ENCODE assay signal across 10 cellular contexts in the genomic region with DNA sequence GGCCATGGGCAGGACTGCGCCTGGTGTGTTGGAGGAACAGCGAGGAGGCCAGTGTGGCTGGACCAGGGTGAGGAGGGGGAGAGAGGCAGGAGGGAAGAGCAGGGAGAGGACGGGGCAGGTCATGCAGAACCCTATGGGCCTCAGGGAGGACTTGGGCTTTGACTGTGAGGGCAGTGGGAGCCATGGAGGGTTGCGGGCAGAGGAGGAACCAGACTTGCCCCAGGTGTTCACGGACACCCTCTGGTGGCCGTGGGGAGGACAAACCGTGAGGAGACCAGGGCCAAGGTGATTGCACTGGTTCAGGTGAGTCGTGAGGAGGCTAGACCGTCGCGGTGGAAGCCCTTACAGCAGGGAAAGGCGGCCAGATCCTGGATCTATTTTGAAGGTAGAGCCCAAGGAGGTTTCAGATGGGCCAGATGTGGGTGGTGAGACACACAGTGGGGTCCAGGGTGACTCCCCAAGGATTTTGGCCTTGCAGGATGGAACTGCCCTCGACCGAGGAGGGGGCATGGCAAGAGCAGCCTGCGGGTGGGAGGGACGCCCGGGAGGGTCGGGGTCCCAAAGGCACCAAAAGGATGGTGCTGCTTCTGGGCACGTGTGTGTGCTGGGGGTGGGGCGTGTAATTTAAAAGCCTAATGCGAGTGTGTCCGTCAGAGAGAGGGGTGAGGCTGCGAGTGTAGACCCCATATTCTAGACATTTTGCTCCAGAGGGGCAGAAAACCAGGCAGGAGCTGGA. TPM values are rescaled to one million over a fixed set of nuclear protein-coding genes. Genes with fewer than 3 reads are reported as not detected.
DNase-seq lines count a peak whose midpoint lies in the region; ATAC-seq and TF ChIP-seq lines count a peak whose summit lies in the region.
"Had no signal": no experiment of that assay in that cellular context is flagged by ENCODE, and none has a peak within 500 bp of the region (broad histone marks: within the 10 kb centered on the region; RNA-seq: fewer than 3 reads in every experiment).

No MANE protein-coding gene starts in this region.

- ATAC-seq in GM23338, result no peak
- ATAC-seq in activated naive CD8-positive, alpha-beta T cell treated with anti-CD3 and anti-CD28 coated beads, Interleukin-2, amount 10 ng/mL, durations not matched to agents 7 days and 5 days (ENCODE audit: low read depth), result no peak
- ATAC-seq in GM18511 (IDR thresholded peaks at IDR 0.05; ENCODE audit: unreplicated experiment), result no peak
- no peak for ATAC-seq in activated CD4-positive, CD25-positive, alpha-beta regulatory T cell treated with anti-CD3 and anti-CD28 coated beads, Interleukin-2, amount 50 U/mL, for 24 hours

- H3K9me3 ChIP-seq in CD8-positive, alpha-beta memory T cell (ENCODE audit: low read length), result no peaks in the 10 kb centered on the region
- H3K9me3 ChIP-seq: suprapubic skin had no signal

- peaks cover 8% of the 10 kb centered on the region for H4K20me1 ChIP-seq in GM23338 (replicated peaks; ENCODE audit: insufficient read depth)

- H3K27ac Mint-ChIP-seq in CD8-positive, alpha-beta memory T cell, result peak overlapping the region in 7 of 8 donors; percentile 36 to 96 (median 83)
- H3K27ac Mint-ChIP-seq in GM23338, result peak overlapping the region; percentile 62; the same call in 1 of the 2 replicates
- peak overlapping the region; percentile 65 for H3K27ac Mint-ChIP-seq in activated naive CD8-positive, alpha-beta T cell treated with anti-CD3 and anti-CD28 coated beads, Interleukin-2, amount 10 ng/mL, durations not matched to agents 7 days and 5 days
- no peak overlapping the region for H3K27ac Mint-ChIP-seq in mesothelial cell of epicardium

- no peaks in the 10 kb centered on the region for H3K9me3 Mint-ChIP-seq in CD8-positive, alpha-beta memory T cell
- H3K9me3 Mint-ChIP-seq in GM23338, result 0 out of 3 replicates have a peak, but pooled peaks cover 2% of the 10 kb centered on the region
- H3K9me3 Mint-ChIP-seq in activated naive CD8-positive, alpha-beta T cell treated with anti-CD3 and anti-CD28 coated beads, Interleukin-2, amount 10 ng/mL, durations not matched to agents 7 days and 5 days, result no peaks in the 10 kb centered on the region
- H3K9me3 Mint-ChIP-seq in mesothelial cell of epicardium, result no peaks in the 10 kb centered on the region

- no peaks in the 10 kb centered on the region for H3K36me3 ChIP-seq in CD8-positive, alpha-beta memory T cell (ENCODE audit: insufficient read depth, low read length)
- H3K36me3 ChIP-seq in GM23338 (ENCODE audit: insufficient read depth), result no peaks in the 10 kb centered on the region
- H3K36me3 ChIP-seq: suprapubic skin had no signal

- no peak overlapping the region for H3K4me3 ChIP-seq in CD8-positive, alpha-beta memory T cell (ENCODE audit: low read length)
- H3K4me3 ChIP-seq in GM23338, result peak overlapping the region; percentile 64

- peaks cover 26% of the 10 kb centered on the region for H3K79me2 ChIP-seq in GM23338 (replicated peaks; ENCODE audit: insufficient read depth)

- peaks cover 62% of the 10 kb centered on the region for H3K4me1 ChIP-seq in CD8-positive, alpha-beta memory T cell (ENCODE audit: insufficient read depth, low read length)
- peaks cover 21% of the 10 kb centered on the region for H3K4me1 ChIP-seq in GM23338 (ENCODE audit: insufficient read depth)

- H3K27me3 ChIP-seq in CD8-positive, alpha-beta memory T cell (ENCODE audit: insufficient read depth, low read length, poor library complexity, severe bottlenecking), result no peaks in the 10 kb centered on the region
- no peaks in the 10 kb centered on the region for H3K27me3 ChIP-seq in GM23338 (ENCODE audit: insufficient read depth)
- H3K27me3 ChIP-seq: suprapubic skin had no signal

- CTCF ChIA-PET in CD8-positive, alpha-beta memory T cell (lab: Charles Lee), result no interaction called here

- no peak for DNase-seq in CD8-positive, alpha-beta memory T cell
- DNase-seq in GM23338 (ENCODE audit: low spot score) (peak; percentile 59), mesothelial cell of epicardium (ENCODE audit: low spot score in 2 of 2, unreplicated experiment in 2 of 2) (no peak), GM10266 (ENCODE audit: extremely low spot score) (no peak), glomerular visceral epithelial cell (ENCODE audit: extremely low spot score) (no peak)
- no peak for DNase-seq in activated naive CD8-positive, alpha-beta T cell treated with anti-CD3 and anti-CD28 coated beads, Interleukin-2, amount 10 ng/mL, durations not matched to agents 7 days and 5 days
- DNase-seq: NCI-H2171 had no signal

- POLR2A ChIA-PET in CD8-positive, alpha-beta memory T cell (lab: Charles Lee), result interaction anchor here (0.7 kb wide), 1 partner anchor 82 kb away, joined by 4 read pairs; no protein-coding TSS in a partner anchor
- POLR2A ChIA-PET in activated naive CD8-positive, alpha-beta T cell treated with anti-CD3 and anti-CD28 coated beads, Interleukin-2, amount 10 ng/mL, durations not matched to agents 7 days and 5 days (lab: Charles Lee), result no interaction called here

- TF ChIP-seq CTCF in GM23338 (conservative IDR thresholded peaks at IDR 0.05; ENCODE audit: low read depth in 2 of 2), result peak; percentile 55 to 65
- TF ChIP-seq CTCF in mesothelial cell of epicardium (IDR thresholded peaks at IDR 0.05; ENCODE audit: unreplicated experiment), result peak; percentile 28
- no peak for TF ChIP-seq CTCF in GM10266 (IDR thresholded peaks at IDR 0.05; ENCODE audit: control insufficient read depth, insufficient read depth, low read depth, missing control alignments)

- peaks cover 37 to 68% (median 52%) of the 10 kb centered on the region in 3 donors for H3K4me1 Mint-ChIP-seq in CD8-positive, alpha-beta memory T cell
- H3K4me1 Mint-ChIP-seq in GM23338 (peaks cover 46% of the 10 kb centered on the region), mesothelial cell of epicardium (peaks cover 31% of the 10 kb centered on the region)
- H3K4me1 Mint-ChIP-seq in activated naive CD8-positive, alpha-beta T cell treated with anti-CD3 and anti-CD28 coated beads, Interleukin-2, amount 10 ng/mL, durations not matched to agents 7 days and 5 days, result peaks cover 39% of the 10 kb centered on the region

- H3K27ac ChIP-seq in CD8-positive, alpha-beta memory T cell (ENCODE audit: low read depth, low read length), result no peak overlapping the region
- no peak overlapping the region for H3K27ac ChIP-seq in GM23338 (ENCODE audit: low read depth)
- H3K27ac ChIP-seq: suprapubic skin had no signal

- H3K4me2 ChIP-seq in GM23338, result peak overlapping the region; percentile 86

- no peaks in the 10 kb centered on the region for H3K9me2 ChIP-seq in GM23338 (ENCODE audit: insufficient read depth)

- no peak overlapping the region for H2AFZ ChIP-seq in GM23338

- H3F3A ChIP-seq in GM23338 (replicated peaks; ENCODE audit: low read depth), result peaks cover 21% of the 10 kb centered on the region

- peak overlapping the region in 4 of 7 donors; percentile 41 to 69 (median 55) for H3K4me3 Mint-ChIP-seq in CD8-positive, alpha-beta memory T cell
- H3K4me3 Mint-ChIP-seq in GM23338, result peak overlapping the region; percentile 60
- H3K4me3 Mint-ChIP-seq in activated naive CD8-positive, alpha-beta T cell treated with anti-CD3 and anti-CD28 coated beads, Interleukin-2, amount 10 ng/mL, durations not matched to agents 7 days and 5 days, result peak overlapping the region; percentile 39
- no peak overlapping the region for H3K4me3 Mint-ChIP-seq in mesothelial cell of epicardium

- peaks cover 0 to 3% of the 10 kb centered on the region in 2 donors for H3K27me3 Mint-ChIP-seq in CD8-positive, alpha-beta memory T cell
- peaks cover 27% of the 10 kb centered on the region for H3K27me3 Mint-ChIP-seq in GM23338 (ENCODE audit: insufficient read depth, low read depth, poor library complexity)
- no peaks in the 10 kb centered on the region for H3K27me3 Mint-ChIP-seq in activated naive CD8-positive, alpha-beta T cell treated with anti-CD3 and anti-CD28 coated beads, Interleukin-2, amount 10 ng/mL, durations not matched to agents 7 days and 5 days
- no peaks in the 10 kb centered on the region for H3K27me3 Mint-ChIP-seq in mesothelial cell of epicardium (ENCODE audit: low read depth)

- peaks cover 0 to 12% (median 1%) of the 10 kb centered on the region in 3 donors for H3K36me3 Mint-ChIP-seq in CD8-positive, alpha-beta memory T cell
- peaks cover 5% of the 10 kb centered on the region; the same call in 2 of the 3 replicates for H3K36me3 Mint-ChIP-seq in GM23338 (ENCODE audit: low read depth)
- peaks cover 2% of the 10 kb centered on the region for H3K36me3 Mint-ChIP-seq in activated naive CD8-positive, alpha-beta T cell treated with anti-CD3 and anti-CD28 coated beads, Interleukin-2, amount 10 ng/mL, durations not matched to agents 7 days and 5 days
- H3K36me3 Mint-ChIP-seq in mesothelial cell of epicardium, result no peaks in the 10 kb centered on the region

RNA-seq across cellular contexts. Expression of a gene that starts 2.7 kb away (rescaled TPM):
- total RNA-seq in CD8-positive, alpha-beta memory T cell, result 10 to 100 TPM; 61.0 to 63.7 TPM
- polyA plus RNA-seq in CD8-positive, alpha-beta memory T cell, result 8.7 TPM
- 28.4 and 90.1 TPM in 2 replicates for total RNA-seq in GM23338 (2014; rRNA removed; shearing (Covaris generic))
- 20.2 and 23.5 TPM in 2 replicates for polyA plus RNA-seq in GM23338 (2016; fragmentation: Nextera tagmentation; extraction: Ambion mirVana)
- total RNA-seq in activated naive CD8-positive, alpha-beta T cell treated with anti-CD3 and anti-CD28 coated beads, Interleukin-2, amount 10 ng/mL, durations not matched to agents 7 days and 5 days, result 10 to 100 TPM; 57.9 to 60.4 TPM
- total RNA-seq in mesothelial cell of epicardium, result 41.6 to 46.6 TPM (median 44.3 TPM) in 3 replicates

RNA-seq across cellular contexts. Expression of a gene that starts 12.4 kb away (rescaled TPM):
- 10 to 100 TPM; 42.8 to 43.1 TPM for total RNA-seq in CD8-positive, alpha-beta memory T cell
- polyA plus RNA-seq in CD8-positive, alpha-beta memory T cell, result 0.92 TPM
- total RNA-seq in GM23338 (2014; rRNA removed; shearing (Covaris generic)), result 20.2 and 22.0 TPM in 2 replicates
- 8.9 and 12.3 TPM in 2 replicates for polyA plus RNA-seq in GM23338 (2016; fragmentation: Nextera tagmentation; extraction: Ambion mirVana)
- total RNA-seq in activated naive CD8-positive, alpha-beta T cell treated with anti-CD3 and anti-CD28 coated beads, Interleukin-2, amount 10 ng/mL, durations not matched to agents 7 days and 5 days, result 10 to 100 TPM; 21.5 to 21.8 TPM
- 22.0 to 24.1 TPM (median 23.5 TPM) in 3 replicates for total RNA-seq in mesothelial cell of epicardium

RNA-seq across cellular contexts. Expression of a gene that starts 34.3 kb away (rescaled TPM):
- 100 to 1,000 TPM; 105 to 114 TPM for total RNA-seq in CD8-positive, alpha-beta memory T cell
- polyA plus RNA-seq in CD8-positive, alpha-beta memory T cell, result 252 TPM
- total RNA-seq in GM23338 (2014; rRNA removed; shearing (Covaris generic)), result 68.8 and 99.9 TPM in 2 replicates
- polyA plus RNA-seq in GM23338 (2016; fragmentation: Nextera tagmentation; extraction: Ambion mirVana), result 34.2 and 37.1 TPM in 2 replicates
- total RNA-seq in activated naive CD8-positive, alpha-beta T cell treated with anti-CD3 and anti-CD28 coated beads, Interleukin-2, amount 10 ng/mL, durations not matched to agents 7 days and 5 days, result 100 to 1,000 TPM; 185 to 194 TPM
- total RNA-seq in mesothelial cell of epicardium, result 59.4 to 67.2 TPM (median 62.0 TPM) in 3 replicates

RNA-seq across cellular contexts. Expression of a gene that starts 38.9 kb away (rescaled TPM):
- 1 to 10 TPM in 1 of 2 experiments, under 1 TPM in 1; 0.97 to 1.6 TPM for total RNA-seq in CD8-positive, alpha-beta memory T cell
- 2.4 TPM for polyA plus RNA-seq in CD8-positive, alpha-beta memory T cell
- total RNA-seq in GM23338 (2014; rRNA removed; shearing (Covaris generic)), result 2.8 and 6.0 TPM in 2 replicates
- polyA plus RNA-seq in GM23338 (2016; fragmentation: Nextera tagmentation; extraction: Ambion mirVana), result 1.7 and 2.1 TPM in 2 replicates
- total RNA-seq in activated naive CD8-positive, alpha-beta T cell treated with anti-CD3 and anti-CD28 coated beads, Interleukin-2, amount 10 ng/mL, durations not matched to agents 7 days and 5 days, result 10 to 100 TPM; 17.0 to 18.6 TPM
- total RNA-seq in mesothelial cell of epicardium, result 2.2 to 2.4 TPM (median 2.3 TPM) in 3 replicates

RNA-seq across cellular contexts. Expression of a gene that starts 54.2 kb away (rescaled TPM):
- 1 to 10 TPM; 6.3 to 6.6 TPM for total RNA-seq in CD8-positive, alpha-beta memory T cell
- polyA plus RNA-seq in CD8-positive, alpha-beta memory T cell, result 4.6 TPM
- 10.6 and 12.4 TPM in 2 replicates for total RNA-seq in GM23338 (2014; rRNA removed; shearing (Covaris generic))
- polyA plus RNA-seq in GM23338 (2016; fragmentation: Nextera tagmentation; extraction: Ambion mirVana), result 7.8 and 7.9 TPM in 2 replicates
- total RNA-seq in activated naive CD8-positive, alpha-beta T cell treated with anti-CD3 and anti-CD28 coated beads, Interleukin-2, amount 10 ng/mL, durations not matched to agents 7 days and 5 days, result 1 to 10 TPM; 7.6 to 9.3 TPM
- 14.2 to 17.2 TPM (median 15.5 TPM) in 3 replicates for total RNA-seq in mesothelial cell of epicardium
